12 cellular contexts compared by ENCODE assay signal in the genomic region with DNA sequence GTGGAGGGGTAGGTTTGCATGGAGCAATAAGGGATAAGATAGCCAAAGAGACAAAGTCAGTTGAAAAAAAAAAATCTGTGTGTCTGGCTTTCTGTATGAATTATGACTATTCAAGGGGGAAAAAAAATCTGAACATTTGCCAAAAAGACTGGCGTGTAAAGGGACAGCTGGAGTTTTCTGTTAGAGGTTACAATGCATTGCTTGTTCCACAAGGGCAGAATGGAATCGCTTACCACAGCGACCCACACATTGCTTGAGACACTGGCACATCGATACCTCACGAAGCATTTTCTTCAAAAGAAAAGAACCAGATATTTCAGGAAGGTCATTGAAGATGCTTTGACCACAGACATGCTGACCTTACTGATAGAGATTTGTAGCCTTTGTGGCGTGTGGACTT.
DNase-seq lines count a peak whose midpoint lies in the region; ATAC-seq and TF ChIP-seq lines count a peak whose summit lies in the region.
"Had no signal": no experiment of that assay in that cellular context is flagged by ENCODE, and none has a peak within 500 bp of the region (broad histone marks: within the 10 kb centered on the region; RNA-seq: fewer than 3 reads in every experiment).

No MANE protein-coding gene starts in this region.

- H3K79me2 ChIP-seq in PC-3 (ENCODE audit: low read length), result no peaks in the 10 kb centered on the region

- H3K36me3 ChIP-seq in PC-3 (ENCODE audit: low read depth, low read length), result no peaks in the 10 kb centered on the region

- TF ChIP-seq POLR2A in GM18505 (IDR thresholded peaks at IDR 0.05; ENCODE audit: borderline replicate concordance, extremely low read depth, insufficient read depth, insufficient read length), result no peak

- H3K27ac ChIP-seq in PC-3 (ENCODE audit: low read length) (no peak overlapping the region), foreskin keratinocyte (no peak overlapping the region)

- DNase-seq in DMS53 (lab: John Stamatoyannopoulos, UW) (peak; percentile 43), DMS53 treated with DMSO at 0.1 percent for 48 hours (lab: John Stamatoyannopoulos, UW; ENCODE audit: unreplicated experiment) (no peak), PC-3 (peak; percentile 4), fibroblast of the aortic adventitia (ENCODE audit: low read depth) (peak; percentile 9), skeletal muscle cell (ENCODE audit: low read depth) (peak; percentile 64), foreskin keratinocyte (no peak), DMS114 treated with DMSO at 0.1 percent for 48 hours (lab: John Stamatoyannopoulos, UW; ENCODE audit: unreplicated experiment) (no peak)
- DNase-seq: activated CD4-positive, alpha-beta T cell treated with anti-CD3 and anti-CD28 coated beads for 1 hour; activated gamma-delta T cell treated with Interleukin-2 at 50 U/mL for 16 hours; IMR-90; mucosa of descending colon had no signal

- TF ChIP-seq CTCF in PC-3 (conservative IDR thresholded peaks at IDR 0.05; ENCODE audit: low read depth, low read length), result no peak
- no peak for TF ChIP-seq CTCF in fibroblast of the aortic adventitia (IDR thresholded peaks at IDR 0.05; ENCODE audit: insufficient read depth, low read length)
- TF ChIP-seq CTCF in foreskin keratinocyte (conservative IDR thresholded peaks at IDR 0.05), result no peak

- H3K9me3 ChIP-seq in PC-3 (ENCODE audit: low read length), result no peaks in the 10 kb centered on the region
- H3K9me3 ChIP-seq: mucosa of descending colon had no signal

- no TSS peak for BruUV-seq in PC-3 (replicated peaks; lab: Mats Ljungman, UMichigan)

- CTCF ChIA-PET in PC-3 (lab: Charles Lee), result no interaction called here

- H3K9me2 ChIP-seq in PC-3 (replicated peaks; ENCODE audit: low read length), result no peaks in the 10 kb centered on the region

- no peaks in the 10 kb centered on the region for H3F3A ChIP-seq in PC-3 (ENCODE audit: low read length, unreplicated experiment)

- no peaks in the 10 kb centered on the region for H3K27me3 ChIP-seq in PC-3 (ENCODE audit: low read length)
- no peaks in the 10 kb centered on the region for H3K27me3 ChIP-seq in foreskin keratinocyte

- no peak overlapping the region for H3K4me2 ChIP-seq in PC-3 (ENCODE audit: low read length)

- ATAC-seq in PC-3 (no peak), GM18505 (IDR thresholded peaks at IDR 0.05; ENCODE audit: unreplicated experiment) (no peak), foreskin keratinocyte (no peak)
- ATAC-seq: mucosa of descending colon had no signal

- POLR2A ChIA-PET in PC-3 (lab: Charles Lee; ENCODE audit: unreplicated experiment), result no interaction called here

- H3K4me1 ChIP-seq in PC-3 (ENCODE audit: insufficient read depth, low read length) (peaks cover 13% of the 10 kb centered on the region), foreskin keratinocyte (peaks cover 5% of the 10 kb centered on the region)

- H2AFZ ChIP-seq in PC-3 (ENCODE audit: low read length), result no peak overlapping the region

- H3K4me3 ChIP-seq in PC-3 (ENCODE audit: low read length), result no peak overlapping the region
- H3K4me3 ChIP-seq in fibroblast of the aortic adventitia (ENCODE audit: low read depth, low read length), result no peak overlapping the region
- H3K4me3 ChIP-seq in skeletal muscle cell (ENCODE audit: low read depth, low read length), result no peak overlapping the region
- H3K4me3 ChIP-seq: mucosa of descending colon had no signal

- no peaks in the 10 kb centered on the region for H4K20me1 ChIP-seq in PC-3 (ENCODE audit: low read length)

- intact Hi-C loops in PC-3 (cut with micrococcal nuclease), result no loop called here

- no peak overlapping the region for H3K9ac ChIP-seq in PC-3 (ENCODE audit: low read length)

Comparison
In these comparisons a context has a peak if more than half of its experiments do, and no peak if none do; other contexts are left out.
1. DNase-seq: peak in DMS53 (single experiment), PC-3 (single experiment), fibroblast of the aortic adventitia (single experiment) and skeletal muscle cell (single experiment); none in DMS53 treated with DMSO at 0.1 percent for 48 hours (single experiment), foreskin keratinocyte (0 of 2) and DMS114 treated with DMSO at 0.1 percent for 48 hours (single experiment).